In the genomic region with DNA sequence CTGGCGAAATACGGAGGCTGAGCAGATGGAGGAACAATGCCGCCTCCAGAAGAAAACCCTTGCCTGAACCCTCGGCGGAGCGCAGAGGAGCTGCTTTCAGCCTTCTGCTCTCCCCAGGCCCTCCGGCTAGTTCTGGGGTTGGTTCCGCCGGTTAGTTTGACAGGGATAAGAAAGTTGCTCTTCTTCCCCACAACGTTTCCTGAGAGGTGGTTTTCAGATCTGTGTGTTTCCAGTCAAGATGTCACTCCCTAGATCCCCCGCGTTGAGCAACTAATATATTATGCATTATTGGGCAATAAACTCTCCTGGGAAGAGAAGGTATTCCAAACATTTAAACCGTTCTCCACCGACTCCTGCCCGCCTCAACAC, we compare ENCODE assay signal across 9 cellular contexts. TPM values are rescaled to one million over a fixed set of nuclear protein-coding genes. Genes with fewer than 3 reads are reported as not detected.
DNase-seq lines count a peak whose midpoint lies in the region; ATAC-seq and TF ChIP-seq lines count a peak whose summit lies in the region.
"Had no signal": no experiment of that assay in that cellular context is flagged by ENCODE, and none has a peak within 500 bp of the region (broad histone marks: within the 10 kb centered on the region; RNA-seq: fewer than 3 reads in every experiment).

No MANE protein-coding gene starts in this region.

- H3K4me1 ChIP-seq in ectodermal cell (ENCODE audit: control insufficient read depth, insufficient read depth, low read length) (peaks cover 3% of the 10 kb centered on the region), mucosa of stomach (ENCODE audit: control insufficient read depth, insufficient read depth, low read length) (peaks cover 13% of the 10 kb centered on the region)

- H3K27me3 ChIP-seq in ectodermal cell (ENCODE audit: control insufficient read depth, insufficient read depth, low read length, poor library complexity, severe bottlenecking): peaks cover 38% of the 10 kb centered on the region
- H3K27me3 ChIP-seq in mucosa of stomach (ENCODE audit: control insufficient read depth, insufficient read depth, low read length): peaks cover 41% of the 10 kb centered on the region

- 0 to 3% methylated on average over 10 to 15 of the region's 15 CpGs for WGBS in ectodermal cell, 2 experiments

- H3K27ac Mint-ChIP-seq in activated naive CD4-positive, alpha-beta T cell treated with anti-CD3 and anti-CD28 coated beads, Interleukin-2, amount 50 U/mL, for 72 hours: no peak overlapping the region

- H3K9me3 ChIP-seq in ectodermal cell (ENCODE audit: control insufficient read depth, low read length): no peaks in the 10 kb centered on the region
- no peaks in the 10 kb centered on the region for H3K9me3 ChIP-seq in mucosa of stomach (ENCODE audit: control insufficient read depth, low read length)

- TF ChIP-seq CTCF in 22Rv1 (IDR thresholded peaks at IDR 0.05): peak; percentile 21

- H3K4me3 ChIP-seq in ectodermal cell (ENCODE audit: insufficient read depth, low read depth, low read length) (peak overlapping the region; percentile 62), mucosa of stomach (ENCODE audit: low read length) (peak overlapping the region; percentile 33)

- peak; percentile 42 for DNase-seq in HS-5 (ENCODE audit: low read depth)
- no peak for DNase-seq in activated naive CD4-positive, alpha-beta T cell treated with anti-CD3 and anti-CD28 coated beads, Interleukin-2, amount 50 U/mL, for 72 hours (ENCODE audit: low spot score in 2 of 2)
- DNase-seq in AG08396 (ENCODE audit: low spot score): no peak
- DNase-seq in stimulated activated CD8-positive, alpha-beta memory T cell treated with anti-CD3 and anti-CD28 coated beads, Interleukin-4, amount 100 ng/mL, for 48 hours: no peak
- no peak for DNase-seq in stimulated activated CD4-positive, alpha-beta T cell treated with anti-CD3 and anti-CD28 coated beads, Interleukin-4, amount 100 ng/mL, for 4 hours

- no peak for ATAC-seq in activated naive CD4-positive, alpha-beta T cell treated with anti-CD3 and anti-CD28 coated beads, Interleukin-2, amount 50 U/mL, for 72 hours

- H3K36me3 Mint-ChIP-seq in activated naive CD4-positive, alpha-beta T cell treated with anti-CD3 and anti-CD28 coated beads, Interleukin-2, amount 50 U/mL, for 72 hours: peaks cover 12 to 28% of the 10 kb centered on the region in 2 donors

- H3K36me3 ChIP-seq in ectodermal cell (ENCODE audit: control insufficient read depth, insufficient read depth, low read length) (no peaks in the 10 kb centered on the region), mucosa of stomach (ENCODE audit: control insufficient read depth, insufficient read depth, low read length) (no peaks in the 10 kb centered on the region)

- peak overlapping the region; percentile 97 for H3K27ac ChIP-seq in 22Rv1
- H3K27ac ChIP-seq in ectodermal cell (ENCODE audit: insufficient read depth, low read depth, low read length, poor library complexity, severe bottlenecking): peak overlapping the region; percentile 81

- peak overlapping the region; percentile 58 for H3K9ac ChIP-seq in mucosa of stomach (ENCODE audit: low read length)

- H3K9me3 Mint-ChIP-seq in activated naive CD4-positive, alpha-beta T cell treated with anti-CD3 and anti-CD28 coated beads, Interleukin-2, amount 50 U/mL, for 72 hours: peaks cover 0 to 3% of the 10 kb centered on the region in 2 donors

RNA-seq across cellular contexts. Expression of a gene that starts 0.6 kb away (rescaled TPM):
- 10.4 TPM for polyA plus RNA-seq in ectodermal cell (2013, experiment 1 of 4)
- 13.0 TPM for polyA plus RNA-seq in ectodermal cell (2013, experiment 2 of 4)
- polyA plus RNA-seq in ectodermal cell (2013, experiment 3 of 4): 13.7 TPM
- polyA plus RNA-seq in ectodermal cell (2013, experiment 4 of 4): 11.7 TPM
- total RNA-seq in activated naive CD4-positive, alpha-beta T cell treated with anti-CD3 and anti-CD28 coated beads, Interleukin-2, amount 50 U/mL, for 72 hours: not detected
- total RNA-seq: T-helper 2 cell treated with Interferon-gamma antibody and Interleukin-4, amounts not matched to agents 100 ng/mL and 5 ng/mL, for 36 hours had no signal
